In the genomic region with DNA sequence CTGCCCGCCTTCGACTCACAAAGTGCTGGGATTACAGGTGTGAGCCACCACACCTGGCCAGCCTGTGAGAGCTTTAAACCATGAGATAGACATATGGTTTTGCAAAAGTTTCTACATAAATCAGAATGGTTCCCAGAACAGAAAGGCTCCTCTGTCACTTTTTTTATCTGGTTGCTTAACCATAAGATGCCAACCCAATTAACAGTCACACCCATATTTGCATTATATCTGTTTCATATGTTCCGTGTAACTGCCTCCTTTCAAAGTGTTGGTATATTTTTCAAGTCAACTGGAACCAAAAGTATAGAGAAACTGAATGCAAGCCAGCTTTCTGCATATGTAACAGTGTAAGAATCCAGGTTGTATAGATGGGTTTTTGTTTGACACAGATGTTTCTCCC, we compare ENCODE assay signal across 29 cellular contexts.
"Had no signal": no experiment of that assay in that cellular context is flagged by ENCODE, and none has a peak within 500 bp of the region (broad histone marks: within the 10 kb centered on the region; RNA-seq: fewer than 3 reads in every experiment).

No MANE protein-coding gene starts in this region.

- DNase-seq: activated CD4-positive, alpha-beta T cell treated with anti-CD3 and anti-CD28 coated beads, Interleukin-2, amount 10 ng/mL, durations not matched to agents 24 days and 14 days; activated CD4-positive, alpha-beta T cell treated with anti-CD3 and anti-CD28 coated beads, Interleukin-2, amount 50 U/mL, for 4 hours; activated CD8-positive, alpha-beta T cell treated with anti-CD3 and anti-CD28 coated beads for 36 hours; activated effector memory CD4-positive, alpha-beta T cell treated with anti-CD3 and anti-CD28 coated beads, Interleukin-2, amount 50 U/mL, for 16 hours; activated naive CD4-positive, alpha-beta T cell; activated naive CD4-positive, alpha-beta T cell treated with anti-CD3 and anti-CD28 coated beads, Interleukin-2, amount 50 U/mL, for 16 hours; activated naive CD8-positive, alpha-beta T cell treated with anti-CD3 and anti-CD28 coated beads for 36 hours; activated T-cell treated with anti-CD3 and anti-CD28 coated beads, Interleukin-2, amount 50 U/mL, for 1 hour; activated T-cell treated with anti-CD3 and anti-CD28 coated beads, Interleukin-2, amount 50 U/mL, for 72 hours; amniotic stem cell; aorta; brain microvascular endothelial cell; central memory CD4-positive, alpha-beta T cell; MM.1S; NCI-H1092 treated with DMSO at 0.1 percent for 48 hours; NCI-H1417; NCI-H146; NCI-H187; NCI-H2029 treated with DMSO at 0.1 percent for 48 hours; NCI-H2107; NCI-H2171; NCI-H510A; SHP77; SJCRH30; T1000 had no signal

- H3K4me2 ChIP-seq: KMS-11 had no signal

- H3K4me1 ChIP-seq: SJCRH30 had no signal

- H3K9ac ChIP-seq: KMS-11 had no signal

- H3K9me3 ChIP-seq: SJCRH30 had no signal

- ATAC-seq: activated CD8-positive, alpha-beta T cell treated with anti-CD3 and anti-CD28 coated beads for 36 hours; activated T-cell treated with anti-CD3 and anti-CD28 coated beads, Interleukin-2, amount 50 U/mL, for 72 hours; activated T-helper 17 cell treated with anti-CD3 and anti-CD28 coated beads, Interleukin-2, amount 50 U/mL, for 72 hours; Panc1 had no signal

- H3K27ac ChIP-seq: brain microvascular endothelial cell, KMS-11, SJCRH30, SK-N-MC had no signal

- H3K4me3 ChIP-seq: SJCRH30, SK-N-MC had no signal

- H3K27me3 ChIP-seq: brain microvascular endothelial cell, SJCRH30 had no signal
